ENCODE assay signal across 9 cellular contexts in the genomic region with DNA sequence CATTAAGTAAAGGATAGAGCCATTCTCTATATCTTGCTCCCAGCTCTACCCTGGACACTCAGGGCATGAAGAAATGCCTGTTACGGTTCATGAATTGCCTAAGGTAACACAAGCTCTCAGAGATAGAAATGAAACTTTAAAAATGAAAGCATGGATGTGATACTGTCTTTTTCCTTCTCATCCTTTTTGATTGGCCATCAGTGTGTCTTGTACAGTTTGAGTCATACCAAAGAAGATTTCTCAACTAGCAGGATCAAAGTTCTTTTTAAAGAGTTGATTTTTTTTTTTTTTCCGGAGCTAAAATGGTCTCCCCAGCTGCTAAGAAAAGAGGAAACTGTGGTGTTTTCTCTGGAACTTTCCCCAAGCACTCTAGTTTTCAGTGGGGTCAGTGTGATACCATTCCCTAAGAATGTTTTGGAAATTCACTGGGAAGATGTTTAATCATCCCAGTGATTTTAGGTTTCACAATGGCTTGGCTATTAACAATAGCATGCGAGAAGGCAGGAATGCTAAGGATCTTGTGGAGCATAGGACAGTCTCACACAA.
DNase-seq lines count a peak whose midpoint lies in the region; ATAC-seq and TF ChIP-seq lines count a peak whose summit lies in the region.
"Had no signal": no experiment of that assay in that cellular context is flagged by ENCODE, and none has a peak within 500 bp of the region (broad histone marks: within the 10 kb centered on the region; RNA-seq: fewer than 3 reads in every experiment).

No MANE protein-coding gene starts in this region.

- H2BK12ac ChIP-seq in neuronal stem cell (ENCODE audit: low read length) = no peak overlapping the region

- peak; percentile 48 for DNase-seq in Kasumi-1 (lab: John Stamatoyannopoulos, UW)
- peak; percentile 60 to 64 for DNase-seq in cardiac fibroblast (ENCODE audit: low read depth in 2 of 2)
- no peak for DNase-seq in left lung
- DNase-seq in tibial artery = no peak
- DNase-seq in ecto neural progenitor cell (ENCODE audit: low spot score) = no peak
- no peak for DNase-seq in SHP77 treated with DMSO at 0.1 percent for 48 hours (lab: John Stamatoyannopoulos, UW)
- no peak for DNase-seq in neuronal stem cell (ENCODE audit: low spot score)
- DNase-seq: substantia nigra had no signal

- peak overlapping the region in 1 of 2 donors; percentile 28 for H3K27ac ChIP-seq in left lung
- H3K27ac ChIP-seq in tibial artery = peak overlapping the region; percentile 57 to 64
- no peak overlapping the region for H3K27ac ChIP-seq in neuronal stem cell (replicated peaks; ENCODE audit: low read length)
- H3K27ac ChIP-seq: SK-N-MC had no signal

- H2AFZ ChIP-seq in neuronal stem cell (ENCODE audit: low read length) = no peak overlapping the region

- H3K4me3 ChIP-seq in cardiac fibroblast (replicated peaks in 1 of 2; ENCODE audit: low read depth in 2 of 2, low read length in 2 of 2) = no peak overlapping the region
- H3K4me3 ChIP-seq in left lung = no peak overlapping the region
- H3K4me3 ChIP-seq in tibial artery = peak overlapping the region in 1 of 2 donors; percentile 25
- H3K4me3 ChIP-seq in neuronal stem cell (ENCODE audit: low read length in 2 of 2) = no peak overlapping the region
- H3K4me3 ChIP-seq: SK-N-MC had no signal

- no peaks in the 10 kb centered on the region for H3K79me1 ChIP-seq in neuronal stem cell (ENCODE audit: low read depth, low read length)

- H2BK120ac ChIP-seq in neuronal stem cell (ENCODE audit: low read depth, low read length) = no peak overlapping the region

- intact Hi-C loops in left lung (cut with DNase I) (no loop called here), tibial artery (cut with DNase I; ENCODE audit: low total_unique reads) (no loop called here)

- no peak overlapping the region for H3K9ac ChIP-seq in neuronal stem cell (ENCODE audit: low read depth, low read length, poor library complexity)

- no peak overlapping the region for H3K4ac ChIP-seq in neuronal stem cell (ENCODE audit: low read length)

- no peak overlapping the region for H3K14ac ChIP-seq in neuronal stem cell (ENCODE audit: low read length)

- H3K4me1 ChIP-seq in left lung = peaks cover 4 to 5% of the 10 kb centered on the region in 2 donors
- peaks cover 0 to 38% (median 18%) of the 10 kb centered on the region in 4 donors for H3K4me1 ChIP-seq in tibial artery
- H3K4me1 ChIP-seq in neuronal stem cell (ENCODE audit: control insufficient read depth in 2 of 2, insufficient read depth in 1 of 2, low read depth in 1 of 2, low read length in 2 of 2) = peaks cover 0 to 4% of the 10 kb centered on the region in 2 donors

- no peaks in the 10 kb centered on the region for H3K36me3 ChIP-seq in left lung
- H3K36me3 ChIP-seq in tibial artery = no peaks in the 10 kb centered on the region
- H3K36me3 ChIP-seq in neuronal stem cell (replicated peaks in 1 of 2; ENCODE audit: control insufficient read depth in 2 of 2, insufficient read depth in 2 of 2, low read length in 2 of 2) = no peaks in the 10 kb centered on the region

- no peak overlapping the region for H3K23ac ChIP-seq in neuronal stem cell (ENCODE audit: low read depth, low read length, poor library complexity)

- WGBS in neuronal stem cell (ENCODE audit: extremely low coverage in 2 of 2, insufficient read length in 2 of 2, insufficient replicate concordance in 1 of 2), 2 donors = no CpG with 5 or more reads among the region's 3 CpGs

- no peak overlapping the region for H3K4me2 ChIP-seq in neuronal stem cell (ENCODE audit: insufficient read depth, low read length, poor library complexity, severe bottlenecking)

- no peak overlapping the region for H2BK15ac ChIP-seq in neuronal stem cell (ENCODE audit: low read length)

- H2BK5ac ChIP-seq in neuronal stem cell (ENCODE audit: low read length) = no peak overlapping the region

- no peak overlapping the region for H2AK5ac ChIP-seq in neuronal stem cell (ENCODE audit: low read depth, low read length)

- H3K18ac ChIP-seq in neuronal stem cell (ENCODE audit: low read length) = no peak overlapping the region

- TF ChIP-seq CTCF in cardiac fibroblast (IDR thresholded peaks at IDR 0.05; ENCODE audit: low read depth, low read length) (no peak), left lung (IDR thresholded peaks at IDR 0.05) (no peak), tibial artery (IDR thresholded peaks at IDR 0.05) (no peak)

- no peak overlapping the region for H4K91ac ChIP-seq in neuronal stem cell (ENCODE audit: low read depth, low read length, poor library complexity)

- no peaks in the 10 kb centered on the region for H3K27me3 ChIP-seq in left lung
- H3K27me3 ChIP-seq in tibial artery = no peaks in the 10 kb centered on the region
- H3K27me3 ChIP-seq in neuronal stem cell (ENCODE audit: control insufficient read depth in 3 of 3, insufficient read depth in 3 of 3, low read depth in 1 of 3, low read length in 3 of 3) = no peaks in the 10 kb centered on the region

- peak; percentile 63 for ATAC-seq in left lung

- no peaks in the 10 kb centered on the region for H3K9me3 ChIP-seq in left lung
- no peaks in the 10 kb centered on the region for H3K9me3 ChIP-seq in tibial artery
- H3K9me3 ChIP-seq in neuronal stem cell (replicated peaks in 1 of 2; ENCODE audit: control insufficient read depth in 2 of 2, insufficient read depth in 1 of 2, low read depth in 1 of 2, low read length in 2 of 2) = no peaks in the 10 kb centered on the region

- no peak overlapping the region for H4K8ac ChIP-seq in neuronal stem cell (ENCODE audit: low read depth, low read length)

Comparison
In these comparisons a context has a peak if more than half of its experiments do, and no peak if none do; other contexts are left out.
1. DNase-seq: peak in Kasumi-1 (2 of 2) and cardiac fibroblast (2 of 2); none in left lung (0 of 2), tibial artery (0 of 2), ecto neural progenitor cell (single experiment), SHP77 treated with DMSO at 0.1 percent for 48 hours (single experiment) and neuronal stem cell (single experiment).